18 cellular contexts compared by ENCODE assay signal in the genomic region with DNA sequence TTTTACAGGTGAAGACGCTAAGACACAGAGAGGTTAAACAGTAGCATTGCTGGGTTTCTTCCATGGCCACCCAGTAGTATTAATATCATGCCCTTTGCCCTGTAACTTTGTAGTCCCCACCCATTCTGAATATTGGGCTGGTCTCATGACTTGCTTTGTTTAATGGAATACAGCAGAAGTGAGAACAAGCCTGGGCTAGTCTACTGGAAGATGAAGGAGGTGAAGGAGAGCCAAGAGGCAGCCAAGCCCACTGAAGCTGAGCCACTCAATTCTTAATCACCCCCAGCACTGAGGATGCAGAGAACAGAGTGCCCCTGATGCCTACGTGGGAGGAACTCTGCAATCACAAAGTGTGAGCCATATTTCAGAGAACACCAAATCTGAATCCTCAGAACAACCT.
DNase-seq lines count a peak whose midpoint lies in the region; ATAC-seq and TF ChIP-seq lines count a peak whose summit lies in the region.
"Had no signal": no experiment of that assay in that cellular context is flagged by ENCODE, and none has a peak within 500 bp of the region (broad histone marks: within the 10 kb centered on the region; RNA-seq: fewer than 3 reads in every experiment).

No MANE protein-coding gene starts in this region.

- no peak overlapping the region for H4K91ac ChIP-seq in mesenchymal stem cell (ENCODE audit: low read length)

- H2BK120ac ChIP-seq in mesenchymal stem cell (ENCODE audit: low read depth, low read length) = no peak overlapping the region

- H3K27me3 ChIP-seq in GM23248 (replicated peaks; ENCODE audit: insufficient read depth) (no peaks in the 10 kb centered on the region), mesenchymal stem cell (ENCODE audit: control insufficient read depth in 1 of 2, insufficient read depth in 1 of 2, low read length in 2 of 2) (no peaks in the 10 kb centered on the region)
- H3K27me3 ChIP-seq: BE2C, Peyer's patch had no signal

- TF ChIP-seq CTCF in epithelial cell of esophagus (IDR thresholded peaks at IDR 0.05; ENCODE audit: insufficient read depth, low read depth, low read length, missing control alignments) = no peak

- no peak overlapping the region for H3K23ac ChIP-seq in mesenchymal stem cell (ENCODE audit: low read length in 2 of 2)

- no peak for ATAC-seq in GM19351 (IDR thresholded peaks at IDR 0.05; ENCODE audit: unreplicated experiment)

- peak overlapping the region; percentile 54 for H2AFZ ChIP-seq in GM23248
- no peak overlapping the region for H2AFZ ChIP-seq in mesenchymal stem cell (ENCODE audit: low read depth, low read length)

- H3K36me3 ChIP-seq in GM23248 (ENCODE audit: low read depth) = no peaks in the 10 kb centered on the region
- H3K36me3 ChIP-seq in mesenchymal stem cell (ENCODE audit: control insufficient read depth in 1 of 2, insufficient read depth in 2 of 2, low read depth in 1 of 2, low read length in 2 of 2) = no peaks in the 10 kb centered on the region
- H3K36me3 ChIP-seq: BE2C, Peyer's patch had no signal

- WGBS in GM23248 (ENCODE audit: low coverage in 1 of 2, low lambda C conversion rate in 2 of 2, missing lambda C conversion rate in 2 of 2), 2 experiments = 49 to 57% methylated on average over 2 of the region's 2 CpGs
- WGBS in mesenchymal stem cell = 60% methylated on average over 1 of the region's 2 CpGs

- H3K14ac ChIP-seq in mesenchymal stem cell (ENCODE audit: low read length in 2 of 2) = no peak overlapping the region

- no peaks in the 10 kb centered on the region for H3K9me3 ChIP-seq in GM23248 (ENCODE audit: low read depth)
- no peaks in the 10 kb centered on the region for H3K9me3 ChIP-seq in mesenchymal stem cell (ENCODE audit: control insufficient read depth, low read length)
- H3K9me3 ChIP-seq: BE2C, Peyer's patch had no signal

- H3K79me1 ChIP-seq in mesenchymal stem cell (replicated peaks; ENCODE audit: low read length, poor library complexity, severe bottlenecking) = no peaks in the 10 kb centered on the region

- no peak overlapping the region for H3K18ac ChIP-seq in mesenchymal stem cell (ENCODE audit: low read depth in 1 of 2, low read length in 2 of 2)

- no peaks in the 10 kb centered on the region for H4K20me1 ChIP-seq in GM23248 (ENCODE audit: insufficient read depth)

- no peak overlapping the region for H2AK5ac ChIP-seq in mesenchymal stem cell (ENCODE audit: low read length, severe bottlenecking)

- H3K4me1 ChIP-seq in GM23248 (ENCODE audit: insufficient read depth) = peaks cover 16% of the 10 kb centered on the region
- no peaks in the 10 kb centered on the region for H3K4me1 ChIP-seq in mesenchymal stem cell (ENCODE audit: control insufficient read depth, insufficient read depth, low read depth, low read length)
- H3K4me1 ChIP-seq: BE2C, Peyer's patch had no signal

- no peak overlapping the region for H4K8ac ChIP-seq in mesenchymal stem cell (ENCODE audit: low read length)

- no peaks in the 10 kb centered on the region for H3K9me2 ChIP-seq in GM23248 (ENCODE audit: insufficient read depth)

- H3K4ac ChIP-seq in mesenchymal stem cell (ENCODE audit: low read depth in 1 of 2, low read length in 2 of 2) = no peak overlapping the region

- no peak for DNase-seq in GM23248
- DNase-seq in HPDE6-E6E7 (ENCODE audit: extremely low spot score) = peak; percentile 50
- peak; percentile 91 for DNase-seq in epithelial cell of esophagus (ENCODE audit: low read depth)
- no peak for DNase-seq in mesenchymal stem cell
- DNase-seq in DMS 273 (lab: John Stamatoyannopoulos, UW; ENCODE audit: unreplicated experiment) = no peak
- no peak for DNase-seq in NCI-H187 treated with DMSO at 0.1 percent for 48 hours (lab: John Stamatoyannopoulos, UW)
- no peak for DNase-seq in Ammon's horn (ENCODE audit: low spot score)
- DNase-seq: BE2C; CD4-positive, alpha-beta memory T cell; GF-D8; KBM-7; NCI-H1092 treated with DMSO at 0.1 percent for 48 hours; NCI-H187; NCI-H524; Peyer's patch; SHP77 treated with DMSO at 0.1 percent for 48 hours had no signal

- H3K27ac ChIP-seq in GM23248 = no peak overlapping the region
- no peak overlapping the region for H3K27ac ChIP-seq in mesenchymal stem cell (ENCODE audit: low read length, poor library complexity, severe bottlenecking)
- H3K27ac ChIP-seq: HL-60, Peyer's patch had no signal

- H3K9ac ChIP-seq in GM23248 (no peak overlapping the region), mesenchymal stem cell (ENCODE audit: low read length) (peak overlapping the region; percentile 58)

- in situ Hi-C loops in GM23248 (cut with MboI) = no loop called here

- no peaks in the 10 kb centered on the region for H3K79me2 ChIP-seq in GM23248 (ENCODE audit: insufficient read depth)

- H3F3A ChIP-seq in GM23248 (ENCODE audit: insufficient read depth) = peaks cover 11% of the 10 kb centered on the region; the same call in 1 of the 2 replicates

- no peak overlapping the region for H2BK5ac ChIP-seq in mesenchymal stem cell (ENCODE audit: low read depth, low read length, poor library complexity, severe bottlenecking)

- H3K4me2 ChIP-seq in GM23248 (ENCODE audit: unreplicated experiment) (no peak overlapping the region), mesenchymal stem cell (ENCODE audit: low read length, poor library complexity, severe bottlenecking) (no peak overlapping the region)

- H2BK15ac ChIP-seq in mesenchymal stem cell (ENCODE audit: low read depth, poor library complexity, severe bottlenecking) = no peak overlapping the region

- H3K4me3 ChIP-seq in GM23248 = no peak overlapping the region
- no peak overlapping the region for H3K4me3 ChIP-seq in epithelial cell of esophagus (ENCODE audit: low read length)
- H3K4me3 ChIP-seq in mesenchymal stem cell (ENCODE audit: insufficient read depth in 1 of 2, low read depth in 1 of 2, low read length in 2 of 2) = no peak overlapping the region
- H3K4me3 ChIP-seq: Peyer's patch had no signal

- H2BK12ac ChIP-seq in mesenchymal stem cell (ENCODE audit: low read length in 2 of 2) = no peak overlapping the region

Comparison
In these comparisons a context has a peak if more than half of its experiments do, and no peak if none do; other contexts are left out.
1. DNase-seq: peak in HPDE6-E6E7 (single experiment) and epithelial cell of esophagus (single experiment); none in GM23248 (single experiment), mesenchymal stem cell (single experiment), DMS 273 (single experiment), NCI-H187 treated with DMSO at 0.1 percent for 48 hours (single experiment) and Ammon's horn (single experiment).